ENCODE assay signal across 8 cellular contexts in genomic region chr6:71349395-71349794, GRCh38.
DNase-seq lines count a peak whose midpoint lies in the region; ATAC-seq and TF ChIP-seq lines count a peak whose summit lies in the region.

No MANE protein-coding gene starts in this region.

- peaks cover 19% of the 10 kb centered on the region for H3K4me1 Mint-ChIP-seq in mesothelial cell of epicardium
- H3K4me1 Mint-ChIP-seq in activated CD4-positive, alpha-beta T cell treated with anti-CD3 and anti-CD28 coated beads, Interleukin-2, amount 10 ng/mL, durations not matched to agents 7 days and 5 days = no peaks in the 10 kb centered on the region

- H3K4me3 Mint-ChIP-seq in mesothelial cell of epicardium = no peak overlapping the region
- H3K4me3 Mint-ChIP-seq in activated CD4-positive, alpha-beta T cell treated with anti-CD3 and anti-CD28 coated beads, Interleukin-2, amount 10 ng/mL, durations not matched to agents 7 days and 5 days = no peak overlapping the region

- no peaks in the 10 kb centered on the region for H3K36me3 ChIP-seq in breast epithelium

- no peak overlapping the region for H3K27ac Mint-ChIP-seq in mesothelial cell of epicardium
- no peak overlapping the region for H3K27ac Mint-ChIP-seq in activated CD4-positive, alpha-beta T cell treated with anti-CD3 and anti-CD28 coated beads, Interleukin-2, amount 10 ng/mL, durations not matched to agents 7 days and 5 days

- intact Hi-C loops in breast epithelium (cut with DNase I; ENCODE audit: low total_unique reads) = no loop called here

- peaks cover 4% of the 10 kb centered on the region for H3K36me3 Mint-ChIP-seq in mesothelial cell of epicardium
- H3K36me3 Mint-ChIP-seq in activated CD4-positive, alpha-beta T cell treated with anti-CD3 and anti-CD28 coated beads, Interleukin-2, amount 10 ng/mL, durations not matched to agents 7 days and 5 days (ENCODE audit: low read depth) = no peaks in the 10 kb centered on the region

- H3K4me3 ChIP-seq in breast epithelium = no peak overlapping the region

- no peaks in the 10 kb centered on the region for H3K9me3 Mint-ChIP-seq in mesothelial cell of epicardium
- H3K9me3 Mint-ChIP-seq in activated CD4-positive, alpha-beta T cell treated with anti-CD3 and anti-CD28 coated beads, Interleukin-2, amount 10 ng/mL, durations not matched to agents 7 days and 5 days = no peaks in the 10 kb centered on the region

- no peak for ATAC-seq in GM19452 (IDR thresholded peaks at IDR 0.05; ENCODE audit: unreplicated experiment)

- POLR2A ChIA-PET in activated CD4-positive, alpha-beta T cell treated with anti-CD3 and anti-CD28 coated beads, Interleukin-2, amount 10 ng/mL, durations not matched to agents 7 days and 5 days (lab: Charles Lee) = no interaction called here

- no peaks in the 10 kb centered on the region for H3K4me1 ChIP-seq in breast epithelium

- peak; percentile 34 to 67 (median 56) for TF ChIP-seq CTCF in breast epithelium (IDR thresholded peaks at IDR 0.05)
- TF ChIP-seq CTCF in mesothelial cell of epicardium (IDR thresholded peaks at IDR 0.05; ENCODE audit: unreplicated experiment) = peak; percentile 84

- H3K27me3 ChIP-seq in breast epithelium = no peaks in the 10 kb centered on the region

- no peaks in the 10 kb centered on the region for H3K9me3 ChIP-seq in breast epithelium

- peak overlapping the region in 1 of 2 donors; percentile 77 for H3K27ac ChIP-seq in breast epithelium

- peak; percentile 1 for DNase-seq in NCI-H1436 (lab: John Stamatoyannopoulos, UW)
- DNase-seq in NCI-H1436 treated with DMSO at 0.1 percent for 48 hours (lab: John Stamatoyannopoulos, UW) = no peak
- DNase-seq in NCI-H2171 treated with DMSO at 0.1 percent for 48 hours (lab: John Stamatoyannopoulos, UW) = peak; percentile 68
- no peak for DNase-seq in breast epithelium (ENCODE audit: low spot score in 2 of 2)
- DNase-seq in mesothelial cell of epicardium (ENCODE audit: low spot score in 2 of 2, unreplicated experiment in 2 of 2) = no peak
- no peak for DNase-seq in activated CD4-positive, alpha-beta T cell treated with anti-CD3 and anti-CD28 coated beads, Interleukin-2, amount 10 ng/mL, durations not matched to agents 7 days and 5 days
- no peak for DNase-seq in NCI-H1048 (lab: John Stamatoyannopoulos, UW)

- peaks cover 20% of the 10 kb centered on the region for H3K27me3 Mint-ChIP-seq in mesothelial cell of epicardium (ENCODE audit: low read depth)
- H3K27me3 Mint-ChIP-seq in activated CD4-positive, alpha-beta T cell treated with anti-CD3 and anti-CD28 coated beads, Interleukin-2, amount 10 ng/mL, durations not matched to agents 7 days and 5 days = peaks cover 3% of the 10 kb centered on the region

- CTCF ChIA-PET in activated CD4-positive, alpha-beta T cell treated with anti-CD3 and anti-CD28 coated beads, Interleukin-2, amount 10 ng/mL, durations not matched to agents 7 days and 5 days (lab: Charles Lee) = no interaction called here

- no peak for TF ChIP-seq POLR2A in breast epithelium (IDR thresholded peaks at IDR 0.05)

Comparison
In these comparisons a context has a peak if more than half of its experiments do, and no peak if none do; other contexts are left out.
1. DNase-seq: peak in NCI-H1436 (single experiment) and NCI-H2171 treated with DMSO at 0.1 percent for 48 hours (single experiment); none in NCI-H1436 treated with DMSO at 0.1 percent for 48 hours (single experiment), breast epithelium (0 of 2), mesothelial cell of epicardium (0 of 2), activated CD4-positive, alpha-beta T cell treated with anti-CD3 and anti-CD28 coated beads, Interleukin-2, amount 10 ng/mL, durations not matched to agents 7 days and 5 days (single experiment) and NCI-H1048 (single experiment).